8 cellular contexts compared by ENCODE assay signal in the genomic region with DNA sequence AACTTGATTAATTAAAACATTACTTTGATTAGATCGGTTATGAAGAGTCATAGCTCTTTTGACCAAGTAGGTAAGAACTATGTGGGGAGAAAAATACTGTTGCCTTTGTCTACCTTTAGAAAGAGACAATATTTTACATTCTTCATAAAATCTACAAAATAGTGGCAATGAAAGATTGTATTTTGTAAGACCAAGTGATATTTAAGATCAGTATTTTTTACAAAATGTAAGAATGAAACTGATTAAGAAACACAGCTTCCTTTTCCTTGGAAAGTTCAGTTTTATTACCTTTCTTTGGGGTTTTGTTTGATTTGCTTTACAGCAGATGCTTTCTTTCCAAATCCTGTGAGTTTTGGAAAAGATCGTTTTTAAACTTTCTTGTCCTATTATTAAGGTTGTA.
DNase-seq lines count a peak whose midpoint lies in the region; ATAC-seq and TF ChIP-seq lines count a peak whose summit lies in the region.

No MANE protein-coding gene starts in this region.

- TF ChIP-seq CTCF in stomach (IDR thresholded peaks at IDR 0.05), result no peak

- CTCF ChIA-PET in activated CD4-positive, alpha-beta T cell treated with anti-CD3 and anti-CD28 coated beads, Interleukin-2, amount 10 ng/mL, durations not matched to agents 7 days and 5 days (lab: Charles Lee), result no interaction called here
- CTCF ChIA-PET in activated CD8-positive, alpha-beta T cell treated with anti-CD3 and anti-CD28 coated beads, Interleukin-2, amount 10 ng/mL, durations not matched to agents 7 days and 5 days (lab: Charles Lee), result interaction anchor here (0.7 to 1.3 kb wide), 4 partner anchors 30 to 420 kb away, joined by 3 to 5 read pairs (median 4); a partner anchor contains a TSS

- H3K27me3 Mint-ChIP-seq in activated CD4-positive, alpha-beta T cell treated with anti-CD3 and anti-CD28 coated beads, Interleukin-2, amount 10 ng/mL, durations not matched to agents 7 days and 5 days, result no peaks in the 10 kb centered on the region
- no peaks in the 10 kb centered on the region for H3K27me3 Mint-ChIP-seq in activated CD8-positive, alpha-beta T cell treated with anti-CD3 and anti-CD28 coated beads, Interleukin-2, amount 10 ng/mL, durations not matched to agents 7 days and 5 days (ENCODE audit: low read depth)

- H3K4me3 Mint-ChIP-seq in activated CD4-positive, alpha-beta T cell treated with anti-CD3 and anti-CD28 coated beads, Interleukin-2, amount 10 ng/mL, durations not matched to agents 7 days and 5 days, result peak overlapping the region; percentile 87
- H3K4me3 Mint-ChIP-seq in activated CD8-positive, alpha-beta T cell treated with anti-CD3 and anti-CD28 coated beads, Interleukin-2, amount 10 ng/mL, durations not matched to agents 7 days and 5 days, result peak overlapping the region; percentile 97

- no peak for ATAC-seq in activated CD8-positive, alpha-beta T cell treated with anti-CD3 and anti-CD28 coated beads, Interleukin-2, amount 10 ng/mL, durations not matched to agents 7 days and 5 days

- H3K9me3 Mint-ChIP-seq in activated CD4-positive, alpha-beta T cell treated with anti-CD3 and anti-CD28 coated beads, Interleukin-2, amount 10 ng/mL, durations not matched to agents 7 days and 5 days, result no peaks in the 10 kb centered on the region
- no peaks in the 10 kb centered on the region for H3K9me3 Mint-ChIP-seq in activated CD8-positive, alpha-beta T cell treated with anti-CD3 and anti-CD28 coated beads, Interleukin-2, amount 10 ng/mL, durations not matched to agents 7 days and 5 days (ENCODE audit: insufficient read depth)

- no peak for DNase-seq in activated CD4-positive, alpha-beta T cell treated with anti-CD3 and anti-CD28 coated beads, Interleukin-2, amount 10 ng/mL, durations not matched to agents 7 days and 5 days
- DNase-seq in activated CD4-positive, alpha-beta T cell treated with anti-CD3 and anti-CD28 coated beads for 4 hours, result no peak
- DNase-seq in activated CD8-positive, alpha-beta T cell treated with anti-CD3 and anti-CD28 coated beads, Interleukin-2, amount 10 ng/mL, durations not matched to agents 7 days and 5 days, result no peak
- DNase-seq in stomach, result no peak
- no peak for DNase-seq in retina
- no peak for DNase-seq in NK-92 (lab: John Stamatoyannopoulos, UW; ENCODE audit: unreplicated experiment)
- DNase-seq in DMS79 (lab: John Stamatoyannopoulos, UW), result no peak

- POLR2A ChIA-PET in activated CD4-positive, alpha-beta T cell treated with anti-CD3 and anti-CD28 coated beads, Interleukin-2, amount 10 ng/mL, durations not matched to agents 7 days and 5 days (lab: Charles Lee), result no interaction called here
- POLR2A ChIA-PET in activated CD8-positive, alpha-beta T cell treated with anti-CD3 and anti-CD28 coated beads, Interleukin-2, amount 10 ng/mL, durations not matched to agents 7 days and 5 days (lab: Charles Lee), result interaction anchor here (0.6 to 3.5 kb wide), 5 partner anchors 9 to 332 kb away, joined by 3 to 24 read pairs (median 6); a partner anchor contains a TSS

- peak overlapping the region; percentile 70 for H3K4me3 ChIP-seq in iPS-18a (ENCODE audit: low read length)
- peak overlapping the region in 3 of 4 donors; percentile 82 to 88 (median 87) for H3K4me3 ChIP-seq in stomach

- intact Hi-C loops in stomach (cut with DNase I; ENCODE audit: low total_unique reads), result no loop called here

- H3K36me3 ChIP-seq in iPS-18a (ENCODE audit: control insufficient read depth, low read depth, low read length) (no peaks in the 10 kb centered on the region), stomach (peaks cover 0 to 7% (median 0%) of the 10 kb centered on the region in 4 donors)

- peaks cover 30% of the 10 kb centered on the region for H3K36me3 Mint-ChIP-seq in activated CD4-positive, alpha-beta T cell treated with anti-CD3 and anti-CD28 coated beads, Interleukin-2, amount 10 ng/mL, durations not matched to agents 7 days and 5 days (ENCODE audit: low read depth)
- H3K36me3 Mint-ChIP-seq in activated CD8-positive, alpha-beta T cell treated with anti-CD3 and anti-CD28 coated beads, Interleukin-2, amount 10 ng/mL, durations not matched to agents 7 days and 5 days (ENCODE audit: low read depth), result peaks cover 45% of the 10 kb centered on the region

- H3K9ac ChIP-seq in iPS-18a (ENCODE audit: low read length), result peak overlapping the region; percentile 73

- H3K27ac Mint-ChIP-seq in activated CD4-positive, alpha-beta T cell treated with anti-CD3 and anti-CD28 coated beads, Interleukin-2, amount 10 ng/mL, durations not matched to agents 7 days and 5 days, result peak overlapping the region; percentile 96
- peak overlapping the region; percentile 99 for H3K27ac Mint-ChIP-seq in activated CD8-positive, alpha-beta T cell treated with anti-CD3 and anti-CD28 coated beads, Interleukin-2, amount 10 ng/mL, durations not matched to agents 7 days and 5 days

- no peak for TF ChIP-seq POLR2A in stomach (IDR thresholded peaks at IDR 0.05)

- H3K4me1 ChIP-seq in iPS-18a (ENCODE audit: control insufficient read depth, low read depth, low read length) (peaks cover 12% of the 10 kb centered on the region), stomach (peaks cover 20 to 69% (median 44%) of the 10 kb centered on the region in 4 donors)

- H3K27ac ChIP-seq in iPS-18a (ENCODE audit: low read length) (no peak overlapping the region), stomach (peak overlapping the region in 4 of 5 donors; percentile 96 to 100 (median 98))

- H3K27me3 ChIP-seq in iPS-18a (ENCODE audit: control insufficient read depth, insufficient read depth, low read length) (no peaks in the 10 kb centered on the region), stomach (no peaks in the 10 kb centered on the region)

- no peaks in the 10 kb centered on the region for H3K9me3 ChIP-seq in iPS-18a (ENCODE audit: control insufficient read depth, low read depth, low read length)
- H3K9me3 ChIP-seq in stomach, result no peaks in the 10 kb centered on the region

- peaks cover 51% of the 10 kb centered on the region for H3K4me1 Mint-ChIP-seq in activated CD4-positive, alpha-beta T cell treated with anti-CD3 and anti-CD28 coated beads, Interleukin-2, amount 10 ng/mL, durations not matched to agents 7 days and 5 days
- H3K4me1 Mint-ChIP-seq in activated CD8-positive, alpha-beta T cell treated with anti-CD3 and anti-CD28 coated beads, Interleukin-2, amount 10 ng/mL, durations not matched to agents 7 days and 5 days (ENCODE audit: low read depth), result peaks cover 53% of the 10 kb centered on the region

- WGBS in stomach, 5 donors, result 6 to 16% (median 10%) methylated on average over 2 of the region's 2 CpGs

- no peak for TF ChIP-seq EP300 in stomach (IDR thresholded peaks at IDR 0.05)
